8 cellular contexts compared by ENCODE assay signal in genomic region chr6:129251669-129252376, GRCh38.
A peak's percentile ranks its signal among the peaks of the same experiment; 100 is the strongest.
DNase-seq lines count a peak whose midpoint lies in the region; ATAC-seq, FAIRE-seq and TF ChIP-seq lines count a peak whose summit lies in the region.

No MANE protein-coding gene starts in this region.

- H3K9me2 ChIP-seq in SU-DHL-6 (replicated peaks; ENCODE audit: insufficient read depth, low read length): no peaks in the 10 kb centered on the region

- H2AFZ ChIP-seq in SU-DHL-6 (ENCODE audit: low read depth, low read length, severe bottlenecking) (no peak overlapping the region), GM12878 (ENCODE audit: control insufficient read depth, low read depth, low read length) (no peak overlapping the region)

- ATAC-seq in Right ventricle myocardium superior (ENCODE audit: poor library complexity): peak; percentile 63
- no peak for ATAC-seq in Right ventricle myocardium inferior
- peak; percentile 84 for ATAC-seq in GM12878

- H3K27ac ChIP-seq in SU-DHL-6 (ENCODE audit: low read depth, low read length) (no peak overlapping the region), GM12878 (ENCODE audit: control insufficient read depth, insufficient read depth) (no peak overlapping the region)

- H3K4me1 ChIP-seq in GM12878 (ENCODE audit: control insufficient read depth, insufficient read depth, low read length): no peaks in the 10 kb centered on the region

- H3K4me3 ChIP-seq in SU-DHL-6 (ENCODE audit: insufficient read depth, low read length, poor library complexity, severe bottlenecking) (no peak overlapping the region), GM12878 (no peak overlapping the region)

- no peak for TF ChIP-seq EP300 in GM12878 (IDR thresholded peaks at IDR 0.05; ENCODE audit: borderline replicate concordance in 1 of 2, control insufficient read depth in 1 of 2, low read depth in 2 of 2, low read length in 2 of 2)

- intact Hi-C loops in Right ventricle myocardium superior (cut with DNase I): loop anchor here (10.0 kb wide), 1 partner anchor 457 kb away; no protein-coding TSS in a partner anchor
- intact Hi-C loops in Right ventricle myocardium inferior (cut with DNase I): loop anchor here (5.0 to 10.0 kb wide), 3 partner anchors 367 to 527 kb away; partner anchors contain the start of gene LAMA2
- intact Hi-C loops in GM12878 (cut with micrococcal nuclease; ENCODE audit: unreplicated experiment): loop anchor here (2.0 to 5.0 kb wide), 3 partner anchors 445 to 1515 kb away; no protein-coding TSS in a partner anchor

- BruUV-seq in GM12878 (replicated peaks; lab: Mats Ljungman, UMichigan): no TSS peak

- SMC1A ChIA-PET in GM12878 (lab: Charles Lee; ENCODE audit: uncharacterized antibody, unreplicated experiment): interaction anchor here (1.8 to 2.2 kb wide), 2 partner anchors 526 to 530 kb away, joined by 4 to 10 read pairs; no protein-coding TSS in a partner anchor

- H4K20me1 ChIP-seq in SU-DHL-6 (ENCODE audit: low read depth, low read length) (no peaks in the 10 kb centered on the region), GM12878 (ENCODE audit: control insufficient read depth, insufficient read depth) (no peaks in the 10 kb centered on the region)

- no peak for TF ChIP-seq POLR2A in GM12878 (IDR thresholded peaks at IDR 0.05; ENCODE audit: low read depth, low read length)

- no peaks in the 10 kb centered on the region for H3K9me3 ChIP-seq in SU-DHL-6 (ENCODE audit: insufficient read depth, low read length)
- H3K9me3 ChIP-seq in GM12878 (replicated peaks; ENCODE audit: control insufficient read depth, insufficient read depth, low read length): no peaks in the 10 kb centered on the region

- 41% methylated on average over 13 of the region's 13 CpGs for WGBS in GM12878 (ENCODE audit: insufficient coverage, insufficient replicate concordance, low lambda C conversion rate, missing lambda C conversion rate)

- DNase-seq in Right ventricle myocardium superior (no peak), Right ventricle myocardium inferior (ENCODE audit: missing footprints) (no peak), HEK293T (ENCODE audit: extremely low spot score) (peak; percentile 71), M059J (ENCODE audit: low read depth) (peak; percentile 75), GM12878 (ENCODE audit: low read depth, low spot score) (peak; percentile 17), iPS-NIHi11 (ENCODE audit: low spot score) (peak; percentile 61)
- DNase-seq in stimulated activated CD4-positive, alpha-beta T cell treated with anti-CD3 and anti-CD28 coated beads, Interleukin-1b, Interleukin-23, amount 100 ng/mL, for 24 hours (ENCODE audit: low read depth in 4 of 4, low spot score in 1 of 4): peak; percentile 10 to 33 (median 20)

- no peaks in the 10 kb centered on the region for H3K79me2 ChIP-seq in SU-DHL-6 (ENCODE audit: insufficient read depth, low read length)
- H3K79me2 ChIP-seq in GM12878 (ENCODE audit: control insufficient read depth, insufficient read depth, low read length): no peaks in the 10 kb centered on the region

- H3K9ac ChIP-seq in SU-DHL-6 (ENCODE audit: low read length) (no peak overlapping the region), GM12878 (ENCODE audit: control insufficient read depth, insufficient read depth, low read length) (no peak overlapping the region)

- TF ChIP-seq RAD21 in GM12878 (IDR thresholded peaks at IDR 0.05; ENCODE audit: insufficient read depth, low read depth, low read length): peak; percentile 90

- CTCF ChIA-PET in HEK293T (lab: Yijun Ruan, JAX) (interaction anchor here (0.7 to 1.4 kb wide), 3 partner anchors 19 to 444 kb away, joined by 3 to 5 read pairs (median 3); no protein-coding TSS in a partner anchor), GM12878 (lab: Yijun Ruan, JAX) (interaction anchor here (0.7 to 3.4 kb wide), 25 partner anchors 7 to 1515 kb away, joined by 3 to 28 read pairs (median 4); no protein-coding TSS in a partner anchor)

- no peaks in the 10 kb centered on the region for H3K27me3 ChIP-seq in SU-DHL-6 (ENCODE audit: low read length)
- peaks cover 0 to 3% of the 10 kb centered on the region in 2 experiments; a peak in 2 of 4 replicates for H3K27me3 ChIP-seq in GM12878 (replicated peaks in 1 of 2; ENCODE audit: control insufficient read depth in 2 of 2, insufficient read depth in 2 of 2, low read length in 1 of 2)

- POLR2A ChIA-PET in HEK293T (lab: Yijun Ruan, JAX): no interaction called here
- POLR2A ChIA-PET in GM12878 (lab: Charles Lee): interaction anchor here (0.6 kb wide), 1 partner anchor 397 kb away, joined by 7 read pairs; no protein-coding TSS in a partner anchor

- no peaks in the 10 kb centered on the region for H3F3A ChIP-seq in SU-DHL-6 (ENCODE audit: insufficient read depth)

- RAD21 ChIA-PET in GM12878 (lab: Charles Lee; ENCODE audit: unreplicated experiment): interaction anchor here (0.9 to 1.5 kb wide), 6 partner anchors 11 to 1397 kb away, joined by 3 to 5 read pairs (median 3); no protein-coding TSS in a partner anchor

- no peak overlapping the region for H3K4me2 ChIP-seq in SU-DHL-6 (ENCODE audit: low read depth, low read length, poor library complexity, severe bottlenecking)
- H3K4me2 ChIP-seq in GM12878 (ENCODE audit: control insufficient read depth, insufficient read depth): no peak overlapping the region

- H3K36me3 ChIP-seq in SU-DHL-6 (ENCODE audit: low read length) (no peaks in the 10 kb centered on the region), GM12878 (ENCODE audit: control insufficient read depth in 2 of 2, insufficient read depth in 2 of 2, low read length in 1 of 2) (no peaks in the 10 kb centered on the region)

- peak; percentile 61 for TF ChIP-seq CTCF in SU-DHL-6 (IDR thresholded peaks at IDR 0.05; ENCODE audit: insufficient read depth, low read length, poor library complexity, severe bottlenecking)
- TF ChIP-seq CTCF in GM12878 (IDR thresholded peaks at IDR 0.05 in 2 of 3, conservative IDR thresholded peaks at IDR 0.05 in 1 of 3; ENCODE audit: control insufficient read depth in 2 of 3, extremely low read depth in 1 of 3, insufficient read depth in 1 of 3, low read depth in 3 of 3, low read length in 3 of 3): peak; percentile 76 to 88 (median 78)

- in situ Hi-C loops in GM12878 (cut with MboI): no loop called here

- no peak for FAIRE-seq in GM12878 (lab: Jason Lieb, UNC)

TF ChIP-seq in HEK293T, 16 proteins besides CTCF, POLR2A, EP300 and RAD21:
- TF ChIP-seq NFRKB (IDR thresholded peaks at IDR 0.05) (no peak), SP1 (IDR thresholded peaks at IDR 0.05) (no peak), FOXA1 (IDR thresholded peaks at IDR 0.05) (no peak), SUZ12 (IDR thresholded peaks at IDR 0.05) (no peak), LEF1 (IDR thresholded peaks at IDR 0.05; ENCODE audit: borderline replicate concordance) (no peak), ARNT (IDR thresholded peaks at IDR 0.05) (no peak), TARDBP (IDR thresholded peaks at IDR 0.05) (no peak), BHLHE40 (IDR thresholded peaks at IDR 0.05; ENCODE audit: borderline replicate concordance) (no peak), ZNF384 (IDR thresholded peaks at IDR 0.05) (no peak), FOXM1 (IDR thresholded peaks at IDR 0.05; ENCODE audit: borderline replicate concordance) (no peak), PKNOX1 (IDR thresholded peaks at IDR 0.05) (no peak), ELF4 (IDR thresholded peaks at IDR 0.05) (no peak)

TF ChIP-seq in GM12878, 131 proteins besides CTCF, POLR2A, EP300 and RAD21:
- TF ChIP-seq SMC3 (IDR thresholded peaks at IDR 0.05; ENCODE audit: borderline replicate concordance, low read length): peak; percentile 68
- no peak for TF ChIP-seq SIX5 (IDR thresholded peaks at IDR 0.05; ENCODE audit: low read depth, low read length, severe bottlenecking)

Comparison
In these comparisons a context has a peak if more than half of its experiments do, and no peak if none do; other contexts are left out.
1. DNase-seq: peak in HEK293T (single experiment), M059J (single experiment), GM12878 (single experiment), iPS-NIHi11 (single experiment) and stimulated activated CD4-positive, alpha-beta T cell treated with anti-CD3 and anti-CD28 coated beads, Interleukin-1b, Interleukin-23, amount 100 ng/mL, for 24 hours (4 of 4); none in Right ventricle myocardium superior (single experiment) and Right ventricle myocardium inferior (single experiment).